ENCODE assay signal across 12 cellular contexts in genomic region chr10:26969145-26969926, GRCh38.
DNase-seq lines count a peak whose midpoint lies in the region; ATAC-seq and TF ChIP-seq lines count a peak whose summit lies in the region.
"Had no signal": no experiment of that assay in that cellular context is flagged by ENCODE, and none has a peak within 500 bp of the region (broad histone marks: within the 10 kb centered on the region; RNA-seq: fewer than 3 reads in every experiment).

No MANE protein-coding gene starts in this region.

- H3K4me1 Mint-ChIP-seq in naive thymus-derived CD4-positive, alpha-beta T cell = peaks cover 0 to 18% (median 0%) of the 10 kb centered on the region in 7 donors

- CTCF ChIA-PET in naive thymus-derived CD4-positive, alpha-beta T cell (lab: Charles Lee) = no interaction called here

- no peaks in the 10 kb centered on the region for H3K27me3 Mint-ChIP-seq in naive thymus-derived CD4-positive, alpha-beta T cell
- H3K27me3 Mint-ChIP-seq: stimulated activated naive CD8-positive, alpha-beta T cell treated with anti-CD3 and anti-CD28 coated beads, Interleukin-15, Interleukin-2, amounts not matched to agents 100 ng/mL and 50 ng/mL, for 24 hours had no signal

- DNase-seq in GM06990 (ENCODE audit: extremely low read depth, insufficient read length) (peak; percentile 40), NCI-H2227 (lab: John Stamatoyannopoulos, UW; ENCODE audit: unreplicated experiment) (no peak), hepatic stellate cell (ENCODE audit: low spot score) (no peak), NOMO-1 (lab: John Stamatoyannopoulos, UW; ENCODE audit: unreplicated experiment in 2 of 2) (no peak)
- no peak for DNase-seq in naive thymus-derived CD4-positive, alpha-beta T cell
- DNase-seq: activated naive CD4-positive, alpha-beta T cell treated with Interleukin-2 at 50 U/mL for 16 hours; left ventricle myocardium inferior; NCI-H2171 had no signal

- H3K27me3 ChIP-seq in GM06990 (replicated peaks; ENCODE audit: control insufficient read depth, insufficient read depth, low read length) = no peaks in the 10 kb centered on the region
- no peaks in the 10 kb centered on the region for H3K27me3 ChIP-seq in naive thymus-derived CD4-positive, alpha-beta T cell (ENCODE audit: control insufficient read depth in 2 of 2, insufficient read depth in 2 of 2, low read length in 2 of 2)

- POLR2A ChIA-PET in naive thymus-derived CD4-positive, alpha-beta T cell (lab: Charles Lee) = interaction anchor here (0.6 kb wide), 1 partner anchor 363 kb away, joined by 4 read pairs; no protein-coding TSS in a partner anchor

- H3K36me3 ChIP-seq in GM06990 (ENCODE audit: control insufficient read depth, insufficient read depth, low read length) = no peaks in the 10 kb centered on the region
- peaks cover 0 to under 1% (median 0%) of the 10 kb centered on the region in 3 experiments for H3K36me3 ChIP-seq in naive thymus-derived CD4-positive, alpha-beta T cell (ENCODE audit: control insufficient read depth in 2 of 3, insufficient read depth in 3 of 3, low read length in 3 of 3)

- peaks cover 0 to 7% (median 0%) of the 10 kb centered on the region in 11 donors for H3K9me3 Mint-ChIP-seq in naive thymus-derived CD4-positive, alpha-beta T cell
- H3K9me3 Mint-ChIP-seq: stimulated activated naive CD8-positive, alpha-beta T cell treated with anti-CD3 and anti-CD28 coated beads, Interleukin-15, Interleukin-2, amounts not matched to agents 100 ng/mL and 50 ng/mL, for 24 hours had no signal

- intact Hi-C loops in naive thymus-derived CD4-positive, alpha-beta T cell (cut with micrococcal nuclease) = no loop called here

- H3K4me1 ChIP-seq in naive thymus-derived CD4-positive, alpha-beta T cell (ENCODE audit: control insufficient read depth in 2 of 2, insufficient read depth in 2 of 2, low read length in 2 of 2) = no peaks in the 10 kb centered on the region
- H3K4me1 ChIP-seq: left ventricle myocardium inferior had no signal

- H3K27ac Mint-ChIP-seq in naive thymus-derived CD4-positive, alpha-beta T cell = peak overlapping the region in 1 of 9 donors; percentile 67

- no peak overlapping the region for H3K4me3 ChIP-seq in GM06990 (replicated peaks; ENCODE audit: low read depth, low read length)
- H3K4me3 ChIP-seq in naive thymus-derived CD4-positive, alpha-beta T cell (ENCODE audit: low read length) = no peak overlapping the region
- H3K4me3 ChIP-seq: left ventricle myocardium inferior had no signal

- peak overlapping the region in 1 of 10 donors; percentile 28 for H3K4me3 Mint-ChIP-seq in naive thymus-derived CD4-positive, alpha-beta T cell
- H3K4me3 Mint-ChIP-seq: stimulated activated naive CD8-positive, alpha-beta T cell treated with anti-CD3 and anti-CD28 coated beads, Interleukin-15, Interleukin-2, amounts not matched to agents 100 ng/mL and 50 ng/mL, for 24 hours had no signal

- ATAC-seq in GM19025 (IDR thresholded peaks at IDR 0.05; ENCODE audit: low read depth, unreplicated experiment) = peak; percentile 78
- peak; percentile 87 for ATAC-seq in HG02759 (IDR thresholded peaks at IDR 0.05; ENCODE audit: unreplicated experiment)
- peak; percentile 85 for ATAC-seq in HG03571 (IDR thresholded peaks at IDR 0.05; ENCODE audit: unreplicated experiment)
- ATAC-seq in naive thymus-derived CD4-positive, alpha-beta T cell = no peak

- no peak for TF ChIP-seq CTCF in GM06990 (IDR thresholded peaks at IDR 0.05; ENCODE audit: insufficient read depth, low read length, poor library complexity, severe bottlenecking)

- H3K9me3 ChIP-seq in naive thymus-derived CD4-positive, alpha-beta T cell (ENCODE audit: control insufficient read depth in 2 of 3, low read length in 3 of 3) = no peaks in the 10 kb centered on the region

- peaks cover 2 to 50% (median 46%) of the 10 kb centered on the region in 5 donors for H3K36me3 Mint-ChIP-seq in naive thymus-derived CD4-positive, alpha-beta T cell

- no peak overlapping the region for H3K27ac ChIP-seq in naive thymus-derived CD4-positive, alpha-beta T cell (ENCODE audit: low read depth, low read length)
- H3K27ac ChIP-seq: left ventricle myocardium inferior had no signal
